ENCODE assay signal across 8 cellular contexts in the genomic region with DNA sequence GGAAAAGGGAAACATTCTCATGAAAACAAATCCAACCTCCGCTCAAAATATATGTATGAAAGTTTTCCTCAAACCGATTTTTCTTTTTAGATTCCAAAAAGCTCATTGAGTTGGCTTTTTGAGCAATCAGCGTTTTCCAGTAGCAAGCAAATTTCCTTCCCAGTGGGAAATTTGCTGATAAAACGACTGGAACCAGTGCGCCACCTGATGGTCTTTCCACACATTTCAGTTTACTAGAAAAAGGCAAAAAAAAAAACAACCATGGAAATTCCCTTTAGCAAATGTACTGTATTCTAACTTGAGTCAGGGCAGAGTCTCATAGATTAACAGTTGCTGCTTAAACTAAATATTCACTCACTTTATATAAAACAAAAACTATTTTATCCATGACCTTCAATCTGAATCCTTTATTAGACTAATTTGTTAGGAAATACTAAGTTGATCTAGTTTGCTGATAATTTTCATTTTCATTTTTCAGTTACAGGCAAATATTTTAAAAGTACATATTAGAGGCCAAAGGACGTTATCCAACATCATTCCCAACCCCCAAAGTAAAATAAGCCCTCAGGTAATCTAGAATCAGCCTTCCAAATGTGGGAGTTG.
DNase-seq lines count a peak whose midpoint lies in the region; ATAC-seq, FAIRE-seq and TF ChIP-seq lines count a peak whose summit lies in the region.

No MANE protein-coding gene starts in this region.

- no peak overlapping the region for H3K4me3 ChIP-seq in AG10803 (ENCODE audit: low read length)

- no peak overlapping the region for H3K27ac Mint-ChIP-seq in T-helper 17 cell

- no peaks in the 10 kb centered on the region for H3K27me3 Mint-ChIP-seq in T-helper 17 cell

- no peak overlapping the region for H3K4me3 Mint-ChIP-seq in T-helper 17 cell

- H3K4me1 Mint-ChIP-seq in T-helper 17 cell: no peaks in the 10 kb centered on the region

- no peaks in the 10 kb centered on the region for H3K9me3 ChIP-seq in T-helper 17 cell (ENCODE audit: control insufficient read depth, low read length, poor library complexity, severe bottlenecking)

- peak; percentile 40 for DNase-seq in AG10803 (ENCODE audit: low read depth)
- DNase-seq in GM20000 (ENCODE audit: low spot score): peak; percentile 19
- peak; percentile 47 for DNase-seq in RPMI7951 (ENCODE audit: low read depth)
- peak; percentile 46 for DNase-seq in glomerular visceral epithelial cell (ENCODE audit: extremely low spot score)
- DNase-seq in stromal cell of bone marrow (ENCODE audit: low read depth): peak; percentile 33
- DNase-seq in H54 (ENCODE audit: insufficient read length, low spot score): no peak
- no peak for DNase-seq in T-helper 17 cell

- H3K36me3 Mint-ChIP-seq in T-helper 17 cell (ENCODE audit: low read depth): no peaks in the 10 kb centered on the region

- TF ChIP-seq POLR2A in H54 (IDR thresholded peaks at IDR 0.05; ENCODE audit: low read depth, low read length): no peak

- no peak for ATAC-seq in HG03521 (IDR thresholded peaks at IDR 0.05; ENCODE audit: unreplicated experiment)
- ATAC-seq in T-helper 17 cell: no peak

- peak; percentile 76 for TF ChIP-seq CTCF in AG10803 (conservative IDR thresholded peaks at IDR 0.05; ENCODE audit: low read length)
- peak; percentile 47 for TF ChIP-seq CTCF in GM20000 (IDR thresholded peaks at IDR 0.05; ENCODE audit: extremely low read depth, missing control alignments)

- FAIRE-seq in H54 (lab: Jason Lieb, UNC): no peak

Comparison
In these comparisons a context has a peak if more than half of its experiments do, and no peak if none do; other contexts are left out.
1. DNase-seq: peak in AG10803 (single experiment), GM20000 (single experiment), RPMI7951 (single experiment), glomerular visceral epithelial cell (single experiment) and stromal cell of bone marrow (single experiment); none in H54 (single experiment) and T-helper 17 cell (0 of 3).